Comparison of ENCODE assay signal across 2 cellular contexts in the genomic region with DNA sequence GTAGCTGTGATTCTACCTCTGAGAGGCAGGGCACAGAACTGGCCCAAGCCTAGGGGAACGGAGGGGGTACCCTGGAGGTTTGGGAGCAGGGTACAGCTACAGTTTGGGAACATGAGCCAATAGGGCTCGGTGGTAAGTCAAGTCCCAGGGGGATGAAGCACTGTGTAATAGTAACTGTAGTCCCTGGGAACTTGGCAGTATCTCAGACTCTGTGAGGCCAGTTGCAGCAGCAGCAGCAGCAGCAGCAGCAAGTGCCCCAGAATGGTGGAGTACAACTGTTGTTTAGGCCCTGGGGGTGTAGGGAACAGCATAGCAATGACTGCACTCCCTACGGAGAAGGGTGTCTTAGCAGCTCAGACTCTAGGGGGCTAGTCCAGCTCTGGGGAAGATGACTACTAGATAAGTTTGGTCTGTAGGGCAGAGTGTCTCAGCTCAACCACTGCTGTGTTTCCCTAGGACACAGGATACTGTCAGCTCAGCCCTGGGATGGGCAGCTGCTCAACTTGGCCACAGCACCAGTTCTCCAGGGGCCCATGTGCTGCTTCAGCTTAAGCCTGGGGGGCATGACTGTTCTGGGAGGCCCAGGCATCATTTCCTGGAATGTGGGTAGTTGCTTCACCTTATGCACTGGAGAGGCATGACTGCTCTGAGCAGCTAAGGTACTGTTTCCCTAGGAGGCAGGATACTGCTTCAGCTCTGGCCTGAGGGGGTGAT.
TF ChIP-seq lines count a peak whose summit lies in the region.

No MANE protein-coding gene starts in this region.

TF ChIP-seq in HepG2, 621 proteins besides CTCF, POLR2A, EP300 and RAD21:
- TF ChIP-seq SALL2 (CRISPR knock-in tag; IDR thresholded peaks at IDR 0.05) (no peak), KAT7 (CRISPR knock-in tag; IDR thresholded peaks at IDR 0.05; ENCODE audit: borderline replicate concordance) (no peak), ATF7-NPFF (CRISPR knock-in tag; IDR thresholded peaks at IDR 0.05; ENCODE audit: low read depth) (no peak), EHMT2 (IDR thresholded peaks at IDR 0.05; ENCODE audit: borderline replicate concordance, low read depth, low read length) (no peak), ZNF180 (CRISPR knock-in tag; IDR thresholded peaks at IDR 0.05; ENCODE audit: borderline replicate concordance, low read depth) (no peak), KDM1A (CRISPR knock-in tag; IDR thresholded peaks at IDR 0.05) (no peak), MIXL1 (CRISPR knock-in tag; IDR thresholded peaks at IDR 0.05) (no peak), ISX (CRISPR knock-in tag; conservative IDR thresholded peaks at IDR 0.05) (no peak), MTA3 (CRISPR knock-in tag; IDR thresholded peaks at IDR 0.05) (no peak), ZNF564 (CRISPR knock-in tag; IDR thresholded peaks at IDR 0.05) (no peak), MXI1 (IDR thresholded peaks at IDR 0.05; ENCODE audit: borderline replicate concordance, low read depth, low read length) (no peak), ARID2 (CRISPR knock-in tag; IDR thresholded peaks at IDR 0.05; ENCODE audit: borderline replicate concordance) (no peak), ZNF33A (CRISPR knock-in tag; IDR thresholded peaks at IDR 0.05; ENCODE audit: borderline replicate concordance) (no peak), GTF3A (CRISPR knock-in tag; conservative IDR thresholded peaks at IDR 0.05) (no peak), BHLHE40 (IDR thresholded peaks at IDR 0.05; ENCODE audit: low read length) (no peak)
- TF ChIP-seq, protein P1, sequence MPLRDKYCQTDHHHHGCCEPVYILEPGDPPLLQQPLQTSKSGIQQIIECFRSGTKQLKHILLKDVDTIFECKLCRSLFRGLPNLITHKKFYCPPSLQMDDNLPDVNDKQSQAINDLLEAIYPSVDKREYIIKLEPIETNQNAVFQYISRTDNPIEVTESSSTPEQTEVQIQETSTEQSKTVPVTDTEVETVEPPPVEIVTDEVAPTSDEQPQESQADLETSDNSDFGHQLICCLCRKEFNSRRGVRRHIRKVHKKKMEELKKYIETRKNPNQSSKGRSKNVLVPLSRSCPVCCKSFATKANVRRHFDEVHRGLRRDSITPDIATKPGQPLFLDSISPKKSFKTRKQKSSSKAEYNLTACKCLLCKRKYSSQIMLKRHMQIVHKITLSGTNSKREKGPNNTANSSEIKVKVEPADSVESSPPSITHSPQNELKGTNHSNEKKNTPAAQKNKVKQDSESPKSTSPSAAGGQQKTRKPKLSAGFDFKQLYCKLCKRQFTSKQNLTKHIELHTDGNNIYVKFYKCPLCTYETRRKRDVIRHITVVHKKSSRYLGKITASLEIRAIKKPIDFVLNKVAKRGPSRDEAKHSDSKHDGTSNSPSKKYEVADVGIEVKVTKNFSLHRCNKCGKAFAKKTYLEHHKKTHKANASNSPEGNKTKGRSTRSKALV (CRISPR knock-in tag; IDR thresholded peaks at IDR 0.05), result no peak
- TF ChIP-seq, protein P2, sequence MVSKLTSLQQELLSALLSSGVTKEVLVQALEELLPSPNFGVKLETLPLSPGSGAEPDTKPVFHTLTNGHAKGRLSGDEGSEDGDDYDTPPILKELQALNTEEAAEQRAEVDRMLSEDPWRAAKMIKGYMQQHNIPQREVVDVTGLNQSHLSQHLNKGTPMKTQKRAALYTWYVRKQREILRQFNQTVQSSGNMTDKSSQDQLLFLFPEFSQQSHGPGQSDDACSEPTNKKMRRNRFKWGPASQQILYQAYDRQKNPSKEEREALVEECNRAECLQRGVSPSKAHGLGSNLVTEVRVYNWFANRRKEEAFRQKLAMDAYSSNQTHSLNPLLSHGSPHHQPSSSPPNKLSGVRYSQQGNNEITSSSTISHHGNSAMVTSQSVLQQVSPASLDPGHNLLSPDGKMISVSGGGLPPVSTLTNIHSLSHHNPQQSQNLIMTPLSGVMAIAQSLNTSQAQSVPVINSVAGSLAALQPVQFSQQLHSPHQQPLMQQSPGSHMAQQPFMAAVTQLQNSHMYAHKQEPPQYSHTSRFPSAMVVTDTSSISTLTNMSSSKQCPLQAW (CRISPR knock-in tag; IDR thresholded peaks at IDR 0.05), result no peak
- TF ChIP-seq, protein P3, sequence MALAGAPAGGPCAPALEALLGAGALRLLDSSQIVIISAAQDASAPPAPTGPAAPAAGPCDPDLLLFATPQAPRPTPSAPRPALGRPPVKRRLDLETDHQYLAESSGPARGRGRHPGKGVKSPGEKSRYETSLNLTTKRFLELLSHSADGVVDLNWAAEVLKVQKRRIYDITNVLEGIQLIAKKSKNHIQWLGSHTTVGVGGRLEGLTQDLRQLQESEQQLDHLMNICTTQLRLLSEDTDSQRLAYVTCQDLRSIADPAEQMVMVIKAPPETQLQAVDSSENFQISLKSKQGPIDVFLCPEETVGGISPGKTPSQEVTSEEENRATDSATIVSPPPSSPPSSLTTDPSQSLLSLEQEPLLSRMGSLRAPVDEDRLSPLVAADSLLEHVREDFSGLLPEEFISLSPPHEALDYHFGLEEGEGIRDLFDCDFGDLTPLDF (CRISPR knock-in tag; IDR thresholded peaks at IDR 0.05), result no peak
- TF ChIP-seq, protein P4, sequence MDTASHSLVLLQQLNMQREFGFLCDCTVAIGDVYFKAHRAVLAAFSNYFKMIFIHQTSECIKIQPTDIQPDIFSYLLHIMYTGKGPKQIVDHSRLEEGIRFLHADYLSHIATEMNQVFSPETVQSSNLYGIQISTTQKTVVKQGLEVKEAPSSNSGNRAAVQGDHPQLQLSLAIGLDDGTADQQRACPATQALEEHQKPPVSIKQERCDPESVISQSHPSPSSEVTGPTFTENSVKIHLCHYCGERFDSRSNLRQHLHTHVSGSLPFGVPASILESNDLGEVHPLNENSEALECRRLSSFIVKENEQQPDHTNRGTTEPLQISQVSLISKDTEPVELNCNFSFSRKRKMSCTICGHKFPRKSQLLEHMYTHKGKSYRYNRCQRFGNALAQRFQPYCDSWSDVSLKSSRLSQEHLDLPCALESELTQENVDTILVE (CRISPR knock-in tag; IDR thresholded peaks at IDR 0.05), result no peak
- TF ChIP-seq, protein P5, sequence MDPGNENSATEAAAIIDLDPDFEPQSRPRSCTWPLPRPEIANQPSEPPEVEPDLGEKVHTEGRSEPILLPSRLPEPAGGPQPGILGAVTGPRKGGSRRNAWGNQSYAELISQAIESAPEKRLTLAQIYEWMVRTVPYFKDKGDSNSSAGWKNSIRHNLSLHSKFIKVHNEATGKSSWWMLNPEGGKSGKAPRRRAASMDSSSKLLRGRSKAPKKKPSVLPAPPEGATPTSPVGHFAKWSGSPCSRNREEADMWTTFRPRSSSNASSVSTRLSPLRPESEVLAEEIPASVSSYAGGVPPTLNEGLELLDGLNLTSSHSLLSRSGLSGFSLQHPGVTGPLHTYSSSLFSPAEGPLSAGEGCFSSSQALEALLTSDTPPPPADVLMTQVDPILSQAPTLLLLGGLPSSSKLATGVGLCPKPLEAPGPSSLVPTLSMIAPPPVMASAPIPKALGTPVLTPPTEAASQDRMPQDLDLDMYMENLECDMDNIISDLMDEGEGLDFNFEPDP (CRISPR knock-in tag; conservative IDR thresholded peaks at IDR 0.05), result no peak

TF ChIP-seq in WTC11, 78 proteins besides CTCF, POLR2A, EP300 and RAD21:
- TF ChIP-seq EMX1 (CRISPR knock-in tag; IDR thresholded peaks at IDR 0.05), result no peak
- TF ChIP-seq, protein P6, sequence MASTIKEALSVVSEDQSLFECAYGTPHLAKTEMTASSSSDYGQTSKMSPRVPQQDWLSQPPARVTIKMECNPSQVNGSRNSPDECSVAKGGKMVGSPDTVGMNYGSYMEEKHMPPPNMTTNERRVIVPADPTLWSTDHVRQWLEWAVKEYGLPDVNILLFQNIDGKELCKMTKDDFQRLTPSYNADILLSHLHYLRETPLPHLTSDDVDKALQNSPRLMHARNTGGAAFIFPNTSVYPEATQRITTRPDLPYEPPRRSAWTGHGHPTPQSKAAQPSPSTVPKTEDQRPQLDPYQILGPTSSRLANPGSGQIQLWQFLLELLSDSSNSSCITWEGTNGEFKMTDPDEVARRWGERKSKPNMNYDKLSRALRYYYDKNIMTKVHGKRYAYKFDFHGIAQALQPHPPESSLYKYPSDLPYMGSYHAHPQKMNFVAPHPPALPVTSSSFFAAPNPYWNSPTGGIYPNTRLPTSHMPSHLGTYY (CRISPR knock-in tag; IDR thresholded peaks at IDR 0.05), result no peak
- no peak for TF ChIP-seq SOX15 (CRISPR knock-in tag; IDR thresholded peaks at IDR 0.05)
- TF ChIP-seq GTF2I (CRISPR knock-in tag; conservative IDR thresholded peaks at IDR 0.05), result no peak
- TF ChIP-seq, protein P7, sequence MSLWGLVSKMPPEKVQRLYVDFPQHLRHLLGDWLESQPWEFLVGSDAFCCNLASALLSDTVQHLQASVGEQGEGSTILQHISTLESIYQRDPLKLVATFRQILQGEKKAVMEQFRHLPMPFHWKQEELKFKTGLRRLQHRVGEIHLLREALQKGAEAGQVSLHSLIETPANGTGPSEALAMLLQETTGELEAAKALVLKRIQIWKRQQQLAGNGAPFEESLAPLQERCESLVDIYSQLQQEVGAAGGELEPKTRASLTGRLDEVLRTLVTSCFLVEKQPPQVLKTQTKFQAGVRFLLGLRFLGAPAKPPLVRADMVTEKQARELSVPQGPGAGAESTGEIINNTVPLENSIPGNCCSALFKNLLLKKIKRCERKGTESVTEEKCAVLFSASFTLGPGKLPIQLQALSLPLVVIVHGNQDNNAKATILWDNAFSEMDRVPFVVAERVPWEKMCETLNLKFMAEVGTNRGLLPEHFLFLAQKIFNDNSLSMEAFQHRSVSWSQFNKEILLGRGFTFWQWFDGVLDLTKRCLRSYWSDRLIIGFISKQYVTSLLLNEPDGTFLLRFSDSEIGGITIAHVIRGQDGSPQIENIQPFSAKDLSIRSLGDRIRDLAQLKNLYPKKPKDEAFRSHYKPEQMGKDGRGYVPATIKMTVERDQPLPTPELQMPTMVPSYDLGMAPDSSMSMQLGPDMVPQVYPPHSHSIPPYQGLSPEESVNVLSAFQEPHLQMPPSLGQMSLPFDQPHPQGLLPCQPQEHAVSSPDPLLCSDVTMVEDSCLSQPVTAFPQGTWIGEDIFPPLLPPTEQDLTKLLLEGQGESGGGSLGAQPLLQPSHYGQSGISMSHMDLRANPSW (CRISPR knock-in tag; conservative IDR thresholded peaks at IDR 0.05; ENCODE audit: low read depth), result no peak
- TF ChIP-seq, protein P8, sequence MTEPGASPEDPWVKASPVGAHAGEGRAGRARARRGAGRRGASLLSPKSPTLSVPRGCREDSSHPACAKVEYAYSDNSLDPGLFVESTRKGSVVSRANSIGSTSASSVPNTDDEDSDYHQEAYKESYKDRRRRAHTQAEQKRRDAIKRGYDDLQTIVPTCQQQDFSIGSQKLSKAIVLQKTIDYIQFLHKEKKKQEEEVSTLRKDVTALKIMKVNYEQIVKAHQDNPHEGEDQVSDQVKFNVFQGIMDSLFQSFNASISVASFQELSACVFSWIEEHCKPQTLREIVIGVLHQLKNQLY (CRISPR knock-in tag; IDR thresholded peaks at IDR 0.05), result no peak
- no peak for TF ChIP-seq TP53 (CRISPR knock-in tag; IDR thresholded peaks at IDR 0.05)
- TF ChIP-seq CREB1 (CRISPR knock-in tag; IDR thresholded peaks at IDR 0.05), result no peak
- TF ChIP-seq NFYB (CRISPR knock-in tag; conservative IDR thresholded peaks at IDR 0.05; ENCODE audit: low read depth), result no peak
- no peak for TF ChIP-seq RELA (CRISPR knock-in tag; IDR thresholded peaks at IDR 0.05; ENCODE audit: borderline replicate concordance)
